ENCODE assay signal across 9 cellular contexts in genomic region chr11:94638902-94639373, GRCh38.
DNase-seq lines count a peak whose midpoint lies in the region; ATAC-seq and TF ChIP-seq lines count a peak whose summit lies in the region.
"Had no signal": no experiment of that assay in that cellular context is flagged by ENCODE, and none has a peak within 500 bp of the region (broad histone marks: within the 10 kb centered on the region; RNA-seq: fewer than 3 reads in every experiment).

No MANE protein-coding gene starts in this region.

- peak; percentile 61 for ATAC-seq in mucosa of descending colon

- H3K36me3 ChIP-seq in mucosa of descending colon (ENCODE audit: low read depth) (no peaks in the 10 kb centered on the region), thyroid gland (no peaks in the 10 kb centered on the region)

- intact Hi-C loops in mucosa of descending colon (cut with DNase I, micrococcal nuclease), result no loop called here
- intact Hi-C loops in thyroid gland (cut with DNase I), result no loop called here

- TF ChIP-seq CTCF in HL-60 (IDR thresholded peaks at IDR 0.05; ENCODE audit: insufficient read depth, low read length), result no peak
- TF ChIP-seq CTCF in mucosa of descending colon (IDR thresholded peaks at IDR 0.05), result no peak
- TF ChIP-seq CTCF in thyroid gland (IDR thresholded peaks at IDR 0.05), result no peak

- H3K4me1 ChIP-seq in mucosa of descending colon (ENCODE audit: low read depth) (no peaks in the 10 kb centered on the region), thyroid gland (no peaks in the 10 kb centered on the region)

- H3K9me3 ChIP-seq in mucosa of descending colon (no peaks in the 10 kb centered on the region), thyroid gland (no peaks in the 10 kb centered on the region)

- no peaks in the 10 kb centered on the region for H3K27me3 ChIP-seq in HL-60 (ENCODE audit: insufficient read depth, poor library complexity, severe bottlenecking)
- H3K27me3 ChIP-seq in thyroid gland, result no peaks in the 10 kb centered on the region

- no peak for TF ChIP-seq POLR2A in thyroid gland (IDR thresholded peaks at IDR 0.05)

- 50 to 55% methylated on average over 4 of the region's 4 CpGs for WGBS in thyroid gland, 2 donors

- DNase-seq in AG08396 (ENCODE audit: low spot score) (peak; percentile 35), HL-60 (ENCODE audit: low read depth in 1 of 2, low spot score in 1 of 2) (peak; percentile 25 to 50), caudate nucleus (lab: John Stamatoyannopoulos, UW) (peak in 3 of 61 donors; percentile 2 to 21 (median 11)), mucosa of descending colon (no peak), HuH-7 (ENCODE audit: low spot score) (no peak), NCI-H82 (lab: John Stamatoyannopoulos, UW) (no peak), KG1 (lab: John Stamatoyannopoulos, UW) (no peak), thyroid gland (no peak)
- DNase-seq: DND-41 had no signal

- H3K4me3 ChIP-seq in HL-60 (replicated peaks; ENCODE audit: insufficient read depth, low read length) (no peak overlapping the region), mucosa of descending colon (no peak overlapping the region), thyroid gland (replicated peaks in 1 of 3) (no peak overlapping the region)

- H3K27ac ChIP-seq in HL-60 (replicated peaks), result no peak overlapping the region
- peak overlapping the region; percentile 29 for H3K27ac ChIP-seq in caudate nucleus (ENCODE audit: low read depth, low read length)
- no peak overlapping the region for H3K27ac ChIP-seq in thyroid gland

Comparison
In these comparisons a context has a peak if more than half of its experiments do, and no peak if none do; other contexts are left out.
1. DNase-seq: peak in AG08396 (single experiment) and HL-60 (2 of 2); none in mucosa of descending colon (0 of 3), HuH-7 (single experiment), NCI-H82 (single experiment), KG1 (single experiment) and thyroid gland (0 of 2).